6 cellular contexts compared by ENCODE assay signal in the genomic region with DNA sequence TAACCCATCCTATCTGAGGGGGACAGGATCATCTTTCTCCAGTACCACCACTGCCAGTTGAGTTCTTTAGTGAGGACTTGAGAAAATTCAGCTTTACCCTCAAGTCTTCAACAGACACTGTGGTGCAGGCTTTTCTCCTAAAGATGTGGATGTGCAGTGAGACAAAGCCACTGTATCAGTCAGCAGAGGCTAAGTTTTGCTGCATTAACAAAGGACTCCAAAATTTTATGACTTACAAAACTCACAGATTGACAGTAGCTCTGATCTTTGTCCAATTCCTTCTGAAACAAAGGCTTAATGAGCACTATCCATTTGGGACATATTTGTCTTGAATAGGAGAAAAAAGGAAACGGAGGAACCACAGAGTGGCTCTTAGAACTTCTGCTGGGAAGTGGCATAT.
"Had no signal": no experiment of that assay in that cellular context is flagged by ENCODE, and none has a peak within 500 bp of the region (broad histone marks: within the 10 kb centered on the region; RNA-seq: fewer than 3 reads in every experiment).

No MANE protein-coding gene starts in this region.

- DNase-seq: IMR-90, KBM-7, KG1 had no signal

- FAIRE-seq: HTR-8/SVneo had no signal

- H3K27ac ChIP-seq: HL-60, KMS-11 had no signal

- H3K9ac ChIP-seq: KMS-11 had no signal

- H3K4me2 ChIP-seq: KMS-11 had no signal
